In genomic region chr19:40974633-40975037, GRCh38 we compare ENCODE assay signal across 8 cellular contexts. TPM values are rescaled to one million over a fixed set of nuclear protein-coding genes. Genes with fewer than 3 reads are reported as not detected.
A peak's percentile ranks its signal among the peaks of the same experiment; 100 is the strongest.
DNase-seq lines count a peak whose midpoint lies in the region; ATAC-seq and TF ChIP-seq lines count a peak whose summit lies in the region.

No MANE protein-coding gene starts in this region.

- H3K36me3 ChIP-seq in BE2C: no peaks in the 10 kb centered on the region
- no peaks in the 10 kb centered on the region for H3K36me3 ChIP-seq in OCI-LY1 (ENCODE audit: insufficient read depth, low read length)

- H3K9me2 ChIP-seq in OCI-LY1 (ENCODE audit: low read depth, low read length): no peaks in the 10 kb centered on the region

- DNase-seq in BE2C: peak; percentile 73
- peak; percentile 57 for DNase-seq in HFFc6
- DNase-seq in activated T-cell treated with anti-CD3 and anti-CD28 coated beads for 24 hours (ENCODE audit: low read depth): peak; percentile 69
- DNase-seq in natural killer cell: peak; percentile 71
- DNase-seq in stimulated activated naive B cell treated with anti-CD40 and anti-IgM and Interleukin-4, amounts not matched to agents 10 μg/mL and 1 μg/mL and 100 μg/mL, for 72 hours: peak; percentile 41

- H3K4me2 ChIP-seq in OCI-LY1 (ENCODE audit: low read length): no peak overlapping the region

- H3K4me3 Mint-ChIP-seq in HFFc6 (no peak overlapping the region), natural killer cell (no peak overlapping the region)
- no peak overlapping the region for H3K4me3 Mint-ChIP-seq in stimulated activated naive B cell treated with anti-CD40 and anti-IgM and Interleukin-4, amounts not matched to agents 10 μg/mL and 1 μg/mL and 100 μg/mL, for 72 hours

- peak; percentile 96 for TF ChIP-seq CTCF in BE2C (IDR thresholded peaks at IDR 0.05; ENCODE audit: low read depth, low read length)
- TF ChIP-seq CTCF in HFFc6 (IDR thresholded peaks at IDR 0.05): peak; percentile 97
- peak; percentile 64 for TF ChIP-seq CTCF in OCI-LY1 (IDR thresholded peaks at IDR 0.05; ENCODE audit: low read length)
- peak; percentile 91 for TF ChIP-seq CTCF in natural killer cell (IDR thresholded peaks at IDR 0.05)

- no peaks in the 10 kb centered on the region for H4K20me1 ChIP-seq in OCI-LY1 (ENCODE audit: insufficient read depth, low read length)

- no peak overlapping the region for H3K27ac ChIP-seq in OCI-LY1 (ENCODE audit: low read depth, low read length, poor library complexity, severe bottlenecking)

- H3K79me2 ChIP-seq in OCI-LY1 (ENCODE audit: insufficient read depth, low read length): no peaks in the 10 kb centered on the region

- intact Hi-C loops in natural killer cell (cut with micrococcal nuclease): loop anchor here (1.0 to 10.0 kb wide), 3 partner anchors 170 to 334 kb away; no protein-coding TSS in a partner anchor

- H3K4me1 Mint-ChIP-seq in HFFc6 (ENCODE audit: low read depth) (no peaks in the 10 kb centered on the region), natural killer cell (peaks cover 10 to 13% of the 10 kb centered on the region in 2 donors)
- H3K4me1 Mint-ChIP-seq in stimulated activated naive B cell treated with anti-CD40 and anti-IgM and Interleukin-4, amounts not matched to agents 10 μg/mL and 1 μg/mL and 100 μg/mL, for 72 hours: peaks cover 0 to 3% of the 10 kb centered on the region in 2 donors

- no peak overlapping the region for H2AFZ ChIP-seq in OCI-LY1 (ENCODE audit: low read length)

- no peaks in the 10 kb centered on the region for H3K9me3 ChIP-seq in BE2C
- H3K9me3 ChIP-seq in OCI-LY1 (ENCODE audit: low read length): no peaks in the 10 kb centered on the region

- no peak overlapping the region for H3K9ac ChIP-seq in OCI-LY1 (ENCODE audit: low read length)

- peak; percentile 71 for ATAC-seq in esophagus mucosa
- peak; percentile 83 to 94 (median 93) for ATAC-seq in natural killer cell
- ATAC-seq in stimulated activated naive B cell treated with anti-CD40 and anti-IgM and Interleukin-4, amounts not matched to agents 10 μg/mL and 1 μg/mL and 100 μg/mL, for 72 hours (replicated peaks): peak; percentile 89 to 95
- no peak for ATAC-seq in HG03039 (IDR thresholded peaks at IDR 0.05; ENCODE audit: unreplicated experiment)

- H3K4me3 ChIP-seq in BE2C (ENCODE audit: low read depth, low read length) (no peak overlapping the region), OCI-LY1 (ENCODE audit: low read depth, low read length, poor library complexity, severe bottlenecking) (no peak overlapping the region)

- H3K4me1 ChIP-seq in BE2C (no peaks in the 10 kb centered on the region), OCI-LY1 (ENCODE audit: insufficient read depth, low read length, severe bottlenecking) (no peaks in the 10 kb centered on the region)

- H3K27me3 ChIP-seq in BE2C (no peaks in the 10 kb centered on the region; the same call in 1 of the 2 replicates), OCI-LY1 (ENCODE audit: insufficient read depth, low read length) (no peaks in the 10 kb centered on the region)

- H3K36me3 Mint-ChIP-seq in HFFc6 (ENCODE audit: low read depth) (no peaks in the 10 kb centered on the region), natural killer cell (no peaks in the 10 kb centered on the region)
- no peaks in the 10 kb centered on the region for H3K36me3 Mint-ChIP-seq in stimulated activated naive B cell treated with anti-CD40 and anti-IgM and Interleukin-4, amounts not matched to agents 10 μg/mL and 1 μg/mL and 100 μg/mL, for 72 hours

- H3K27ac Mint-ChIP-seq in HFFc6: no peak overlapping the region
- no peak overlapping the region for H3K27ac Mint-ChIP-seq in natural killer cell
- H3K27ac Mint-ChIP-seq in stimulated activated naive B cell treated with anti-CD40 and anti-IgM and Interleukin-4, amounts not matched to agents 10 μg/mL and 1 μg/mL and 100 μg/mL, for 72 hours: no peak overlapping the region

- no peaks in the 10 kb centered on the region for H3F3A ChIP-seq in OCI-LY1 (ENCODE audit: insufficient read depth, low read length)

- H3K9me3 Mint-ChIP-seq in HFFc6 (no peaks in the 10 kb centered on the region), natural killer cell (no peaks in the 10 kb centered on the region)
- H3K9me3 Mint-ChIP-seq in stimulated activated naive B cell treated with anti-CD40 and anti-IgM and Interleukin-4, amounts not matched to agents 10 μg/mL and 1 μg/mL and 100 μg/mL, for 72 hours: no peaks in the 10 kb centered on the region

- peaks cover 24% of the 10 kb centered on the region for H3K27me3 Mint-ChIP-seq in HFFc6 (ENCODE audit: insufficient read depth)
- H3K27me3 Mint-ChIP-seq in natural killer cell (ENCODE audit: low read depth in 2 of 2): peaks cover 6 to 15% of the 10 kb centered on the region in 2 donors
- peaks cover 27 to 36% of the 10 kb centered on the region in 2 donors for H3K27me3 Mint-ChIP-seq in stimulated activated naive B cell treated with anti-CD40 and anti-IgM and Interleukin-4, amounts not matched to agents 10 μg/mL and 1 μg/mL and 100 μg/mL, for 72 hours

RNA-seq across cellular contexts. Expression of gene CYP2B6, which starts 16.4 kb away (rescaled TPM):
- not detected for polyA plus RNA-seq in BE2C (2012; ENCODE audit: insufficient read depth, insufficient read length, low read depth)
- not detected for total RNA-seq in HFFc6 (2021; fragmentation: NEBNext Ultra II Directional; extraction: Animal tissue kit (Norgen Biotek cat#: 25700))
- total RNA-seq in esophagus mucosa: not detected
- total RNA-seq in natural killer cell: not detected
